In the genomic region with DNA sequence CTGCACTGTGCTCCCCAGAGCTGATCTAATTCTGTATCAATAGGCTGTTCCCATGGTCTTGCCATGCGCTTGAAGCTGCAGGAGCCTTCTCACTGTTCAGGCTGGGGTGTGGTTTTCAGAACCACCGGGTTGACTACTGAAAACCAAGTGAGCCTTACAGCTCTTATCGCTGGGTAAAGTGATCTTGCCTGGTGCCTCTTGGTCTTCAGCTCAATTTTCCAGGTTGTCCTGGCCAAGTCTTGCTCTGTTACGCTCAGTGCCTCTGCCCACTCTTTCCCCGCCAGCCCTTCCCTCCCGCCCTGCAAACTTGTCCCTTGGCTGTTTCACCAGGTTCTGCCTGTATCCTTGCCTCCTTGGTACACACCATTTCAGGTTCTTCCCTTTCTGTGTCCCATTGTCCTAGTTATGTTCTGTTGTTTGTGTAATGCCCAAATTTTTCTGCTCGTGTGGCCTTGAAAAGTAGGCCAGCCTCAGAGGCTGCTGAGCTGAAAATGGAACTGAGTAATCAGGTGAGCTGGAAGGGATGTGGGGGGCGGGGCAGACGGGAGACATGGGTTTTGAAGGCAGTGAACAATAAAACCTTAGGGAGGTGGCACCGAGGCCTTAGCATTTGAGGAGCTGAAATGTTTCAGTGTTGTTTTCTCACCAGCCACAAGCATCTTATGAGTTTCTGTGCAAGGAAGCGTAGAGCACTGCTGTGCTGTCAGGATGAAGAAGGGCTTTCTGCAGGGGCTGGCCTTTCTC, we compare ENCODE assay signal across 1 cellular context.
TF ChIP-seq lines count a peak whose summit lies in the region.

No MANE protein-coding gene starts in this region.

TF ChIP-seq in GM12891, 5 proteins besides CTCF, POLR2A, EP300 and RAD21:
- TF ChIP-seq SPI1 (IDR thresholded peaks at IDR 0.05; ENCODE audit: low read depth, low read length) (0 out of 2 replicates have a peak, but pooled peaks have one; percentile 7), PAX5 (IDR thresholded peaks at IDR 0.05; ENCODE audit: insufficient read depth, low read length, severe bottlenecking) (no peak), POLR2AphosphoS5 (IDR thresholded peaks at IDR 0.05; ENCODE audit: low read depth, low read length) (0 out of 2 replicates have a peak, but pooled peaks have one; percentile 42), TAF1 (IDR thresholded peaks at IDR 0.05; ENCODE audit: low read depth, low read length) (no peak), POU2F2 (IDR thresholded peaks at IDR 0.05; ENCODE audit: low read depth, low read length) (no peak)
